In genomic region chr17:45410144-45411091, GRCh38 we compare ENCODE assay signal across 8 cellular contexts. TPM values are rescaled to one million over a fixed set of nuclear protein-coding genes. Genes with fewer than 3 reads are reported as not detected.
DNase-seq lines count a peak whose midpoint lies in the region; ATAC-seq and TF ChIP-seq lines count a peak whose summit lies in the region.

No MANE protein-coding gene starts in this region.

- ATAC-seq in HG02610 (IDR thresholded peaks at IDR 0.05; ENCODE audit: unreplicated experiment), result peak; percentile 56
- ATAC-seq in effector memory CD8-positive, alpha-beta T cell (replicated peaks), result peak; percentile 87
- ATAC-seq in HG02981 (IDR thresholded peaks at IDR 0.05; ENCODE audit: unreplicated experiment), result no peak

- H3K4me3 Mint-ChIP-seq in effector memory CD8-positive, alpha-beta T cell, result peak overlapping the region; percentile 96 to 98
- no peak overlapping the region for H3K4me3 Mint-ChIP-seq in neural progenitor cell

- H3K4me1 ChIP-seq in spleen (peaks cover 49 to 98% (median 81%) of the 10 kb centered on the region in 6 donors), neural progenitor cell (peaks cover 17% of the 10 kb centered on the region)

- no peaks in the 10 kb centered on the region for H3F3A ChIP-seq in neural progenitor cell (ENCODE audit: low read depth)

- H3K27me3 ChIP-seq in spleen (replicated peaks in 1 of 7), result no peaks in the 10 kb centered on the region
- H3K27me3 ChIP-seq in neural progenitor cell, result no peaks in the 10 kb centered on the region

- intact Hi-C loops in spleen (cut with DNase I; ENCODE audit: low total_unique reads), result no loop called here

- no peaks in the 10 kb centered on the region for H3K9me3 Mint-ChIP-seq in effector memory CD8-positive, alpha-beta T cell
- no peaks in the 10 kb centered on the region for H3K9me3 Mint-ChIP-seq in neural progenitor cell

- peaks cover 0 to 23% (median 7%) of the 10 kb centered on the region in 6 donors for H3K36me3 ChIP-seq in spleen
- H3K36me3 ChIP-seq in neural progenitor cell, result no peaks in the 10 kb centered on the region

- no peak overlapping the region for H2AFZ ChIP-seq in neural progenitor cell (replicated peaks)

- H3K4me3 ChIP-seq in spleen, result peak overlapping the region; percentile 50 to 87 (median 72)
- H3K4me3 ChIP-seq in neural progenitor cell, result no peak overlapping the region

- H3K9me3 ChIP-seq in spleen (no peaks in the 10 kb centered on the region), neural progenitor cell (ENCODE audit: low read depth) (no peaks in the 10 kb centered on the region)

- DNase-seq in activated CD4-positive, CD25-positive, alpha-beta regulatory T cell (lab: John Stamatoyannopoulos, UW), result peak; percentile 29 to 57 (median 48)
- peak; percentile 32 to 39 (median 33) for DNase-seq in effector memory CD8-positive, alpha-beta T cell
- peak; percentile 95 for DNase-seq in spleen
- no peak for DNase-seq in neural progenitor cell (ENCODE audit: low spot score)
- DNase-seq in NCI-H345 treated with DMSO at 0.1 percent for 48 hours (lab: John Stamatoyannopoulos, UW; ENCODE audit: unreplicated experiment), result no peak
- DNase-seq in effector CD8-positive, alpha-beta T cell (lab: John Stamatoyannopoulos, UW), result no peak

- no peaks in the 10 kb centered on the region for H3K79me2 ChIP-seq in neural progenitor cell (ENCODE audit: low read depth)

- TF ChIP-seq CTCF in spleen (IDR thresholded peaks at IDR 0.05 in 8 of 11, conservative IDR thresholded peaks at IDR 0.05 in 3 of 11) (no peak), neural progenitor cell (IDR thresholded peaks at IDR 0.05) (no peak)

- H3K27ac Mint-ChIP-seq in effector memory CD8-positive, alpha-beta T cell, result peak overlapping the region; percentile 97 to 98
- no peak overlapping the region for H3K27ac Mint-ChIP-seq in neural progenitor cell

- H3K9ac ChIP-seq in neural progenitor cell, result no peak overlapping the region

- 14 to 26% (median 23%) methylated on average over 24 of the region's 24 CpGs for WGBS in spleen, 5 donors

- no peak overlapping the region for H3K4me2 ChIP-seq in neural progenitor cell

- H3K4me1 Mint-ChIP-seq in effector memory CD8-positive, alpha-beta T cell (ENCODE audit: low read depth in 2 of 2), result peaks cover 46% of the 10 kb centered on the region in 2 donors
- H3K4me1 Mint-ChIP-seq in neural progenitor cell, result peaks cover 28% of the 10 kb centered on the region

- H4K20me1 ChIP-seq in neural progenitor cell (ENCODE audit: low read depth), result no peaks in the 10 kb centered on the region

- peaks cover 20% of the 10 kb centered on the region for H3K36me3 Mint-ChIP-seq in effector memory CD8-positive, alpha-beta T cell (ENCODE audit: insufficient read depth)
- H3K36me3 Mint-ChIP-seq in neural progenitor cell, result no peaks in the 10 kb centered on the region

- H3K27me3 Mint-ChIP-seq in effector memory CD8-positive, alpha-beta T cell, result no peaks in the 10 kb centered on the region
- H3K27me3 Mint-ChIP-seq in neural progenitor cell (ENCODE audit: insufficient read depth, low read depth), result peaks cover 7% of the 10 kb centered on the region

- H3K27ac ChIP-seq in spleen, result peak overlapping the region; percentile 84 to 95 (median 88)
- no peak overlapping the region for H3K27ac ChIP-seq in neural progenitor cell

- no peak for TF ChIP-seq POLR2A in spleen (IDR thresholded peaks at IDR 0.05)

RNA-seq across cellular contexts. Expression of gene ARHGAP27, which starts 22.3 kb away (rescaled TPM):
- 100 to 1,000 TPM in 6 of 7 donors, 10 to 100 TPM in 1; 97.8 to 151 (median 129) TPM for total RNA-seq in spleen
- polyA plus RNA-seq in spleen, result 100 to 1,000 TPM in 1 of 3 donors, 10 to 100 TPM in 2; 43.6 to 103 (median 73.1) TPM
- total RNA-seq in neural progenitor cell (ENCODE audit: low replicate concordance), result 1.0 and 3.0 TPM in 2 replicates

Comparison
In these comparisons a context has a peak if more than half of its experiments do, and no peak if none do; other contexts are left out.
1. DNase-seq: peak in activated CD4-positive, CD25-positive, alpha-beta regulatory T cell (4 of 4), effector memory CD8-positive, alpha-beta T cell (3 of 3) and spleen (single experiment); none in neural progenitor cell (single experiment), NCI-H345 treated with DMSO at 0.1 percent for 48 hours (single experiment) and effector CD8-positive, alpha-beta T cell (single experiment).
2. RNA of gene ARHGAP27, which starts 22.3 kb away (total RNA-seq): 97.8 to 151 TPM in spleen; 1.0 to 3.0 TPM in neural progenitor cell; every median in the first group is over 10 times any median in the second.